9 cellular contexts compared by ENCODE assay signal in genomic region chr11:76207642-76208378, GRCh38. TPM values are rescaled to one million over a fixed set of nuclear protein-coding genes. Genes with fewer than 3 reads are reported as not detected.
DNase-seq lines count a peak whose midpoint lies in the region; ATAC-seq, FAIRE-seq and TF ChIP-seq lines count a peak whose summit lies in the region.
"Had no signal": no experiment of that assay in that cellular context is flagged by ENCODE, and none has a peak within 500 bp of the region (broad histone marks: within the 10 kb centered on the region; RNA-seq: fewer than 3 reads in every experiment).

No MANE protein-coding gene starts in this region.

- no peaks in the 10 kb centered on the region for H3K36me3 ChIP-seq in CD8-positive, alpha-beta T cell (ENCODE audit: insufficient read depth, low read length)
- H3K36me3 ChIP-seq in GM23338 (ENCODE audit: insufficient read depth) = no peaks in the 10 kb centered on the region
- no peaks in the 10 kb centered on the region for H3K36me3 ChIP-seq in astrocyte (ENCODE audit: insufficient read depth, low read length)

- H3K27me3 Mint-ChIP-seq in CD8-positive, alpha-beta T cell (ENCODE audit: low read depth) = peaks cover 33% of the 10 kb centered on the region
- H3K27me3 Mint-ChIP-seq in GM23338 (ENCODE audit: insufficient read depth, low read depth, poor library complexity) (peaks cover 86% of the 10 kb centered on the region), astrocyte (ENCODE audit: low read depth, unreplicated experiment) (peaks cover 56% of the 10 kb centered on the region)
- H3K27me3 Mint-ChIP-seq in T-helper 2 cell treated with Interferon-gamma antibody and Interleukin-4, amounts not matched to agents 5 μg/mL and 100 μg/mL, for 36 hours (ENCODE audit: low read depth) = peaks cover 63% of the 10 kb centered on the region

- peak overlapping the region; percentile 66 for H3K4me3 ChIP-seq in CD8-positive, alpha-beta T cell (ENCODE audit: low read depth, low read length)
- peak overlapping the region; percentile 72 for H3K4me3 ChIP-seq in GM23338
- H3K4me3 ChIP-seq in astrocyte (ENCODE audit: insufficient read depth, low read depth, low read length) = peak overlapping the region; percentile 55
- H3K4me3 ChIP-seq in retinal pigment epithelial cell (ENCODE audit: low read length) = peak overlapping the region; percentile 45

- H3K4me1 ChIP-seq in CD8-positive, alpha-beta T cell (ENCODE audit: insufficient read depth, low read length) = peaks cover 39% of the 10 kb centered on the region
- peaks cover 25% of the 10 kb centered on the region; the same call in 1 of the 2 replicates for H3K4me1 ChIP-seq in GM23338 (ENCODE audit: insufficient read depth)
- H3K4me1 ChIP-seq in astrocyte (ENCODE audit: insufficient read depth, low read length) = peaks cover 40% of the 10 kb centered on the region

- H3K4me1 Mint-ChIP-seq in CD8-positive, alpha-beta T cell (ENCODE audit: low read depth) = peaks cover 24% of the 10 kb centered on the region
- peaks cover 25% of the 10 kb centered on the region for H3K4me1 Mint-ChIP-seq in GM23338
- H3K4me1 Mint-ChIP-seq in T-helper 2 cell treated with Interferon-gamma antibody and Interleukin-4, amounts not matched to agents 5 μg/mL and 100 μg/mL, for 36 hours (ENCODE audit: low read depth) = peaks cover 7% of the 10 kb centered on the region
- no peaks in the 10 kb centered on the region for H3K4me1 Mint-ChIP-seq in astrocyte (ENCODE audit: low read depth, unreplicated experiment)

- no peaks in the 10 kb centered on the region for H3F3A ChIP-seq in GM23338 (replicated peaks; ENCODE audit: low read depth)

- peak overlapping the region; percentile 98 for H2AFZ ChIP-seq in GM23338
- peak overlapping the region; percentile 76 for H2AFZ ChIP-seq in astrocyte (ENCODE audit: low read depth, low read length)

- no peak overlapping the region for H3K27ac ChIP-seq in CD8-positive, alpha-beta T cell (ENCODE audit: low read depth, low read length)
- H3K27ac ChIP-seq in GM23338 (ENCODE audit: low read depth) (no peak overlapping the region), astrocyte (ENCODE audit: low read depth, low read length) (no peak overlapping the region)

- no peaks in the 10 kb centered on the region for H3K36me3 Mint-ChIP-seq in CD8-positive, alpha-beta T cell
- H3K36me3 Mint-ChIP-seq in GM23338 (ENCODE audit: low read depth) = no peaks in the 10 kb centered on the region
- no peaks in the 10 kb centered on the region for H3K36me3 Mint-ChIP-seq in T-helper 2 cell treated with Interferon-gamma antibody and Interleukin-4, amounts not matched to agents 5 μg/mL and 100 μg/mL, for 36 hours (ENCODE audit: low read depth)
- H3K36me3 Mint-ChIP-seq in astrocyte (ENCODE audit: low read depth, unreplicated experiment) = no peaks in the 10 kb centered on the region

- ATAC-seq in CD8-positive, alpha-beta T cell = peak; percentile 78
- ATAC-seq in GM23338 (peak; percentile 26), HG02884 (IDR thresholded peaks at IDR 0.05; ENCODE audit: unreplicated experiment) (no peak)

- 0 out of 2 replicates have a peak, but pooled peaks cover 2% of the 10 kb centered on the region for H4K20me1 ChIP-seq in GM23338 (replicated peaks; ENCODE audit: insufficient read depth)
- H4K20me1 ChIP-seq in astrocyte (ENCODE audit: insufficient read depth, low read length) = no peaks in the 10 kb centered on the region

- FAIRE-seq in astrocyte (lab: Jason Lieb, UNC) = no peak

- peaks cover 13% of the 10 kb centered on the region for H3K27me3 ChIP-seq in CD8-positive, alpha-beta T cell (ENCODE audit: insufficient read depth, low read length)
- peaks cover 97% of the 10 kb centered on the region for H3K27me3 ChIP-seq in GM23338 (ENCODE audit: insufficient read depth)
- H3K27me3 ChIP-seq in astrocyte (ENCODE audit: insufficient read depth, low read length) = peaks cover 61% of the 10 kb centered on the region

- H3K9ac ChIP-seq in astrocyte (ENCODE audit: low read length) = peak overlapping the region; percentile 53

- no peaks in the 10 kb centered on the region for H3K79me2 ChIP-seq in GM23338 (replicated peaks; ENCODE audit: insufficient read depth)
- no peaks in the 10 kb centered on the region for H3K79me2 ChIP-seq in astrocyte (ENCODE audit: insufficient read depth, low read length)

- H3K4me2 ChIP-seq in GM23338 (peak overlapping the region; percentile 96), astrocyte (ENCODE audit: low read length) (peak overlapping the region; percentile 85)

- peak; percentile 90 for TF ChIP-seq CTCF in CD8-positive, alpha-beta T cell (IDR thresholded peaks at IDR 0.05)
- TF ChIP-seq CTCF in GM23338 (conservative IDR thresholded peaks at IDR 0.05; ENCODE audit: low read depth in 2 of 2) (peak; percentile 69 to 86), astrocyte (IDR thresholded peaks at IDR 0.05; ENCODE audit: insufficient read depth, low read depth, low read length) (peak; percentile 60), retinal pigment epithelial cell (conservative IDR thresholded peaks at IDR 0.05; ENCODE audit: low read depth, low read length) (peak; percentile 80)

- CTCF ChIA-PET in CD8-positive, alpha-beta T cell (lab: Charles Lee) = interaction anchor here (0.8 to 9.5 kb wide), 44 partner anchors 8 to 477 kb away, joined by 3 to 397 read pairs (median 5); no protein-coding TSS in a partner anchor

- no peak overlapping the region for H3K27ac Mint-ChIP-seq in CD8-positive, alpha-beta T cell
- H3K27ac Mint-ChIP-seq in GM23338 (no peak overlapping the region), astrocyte (ENCODE audit: unreplicated experiment) (no peak overlapping the region)
- H3K27ac Mint-ChIP-seq in T-helper 2 cell treated with Interferon-gamma antibody and Interleukin-4, amounts not matched to agents 5 μg/mL and 100 μg/mL, for 36 hours = no peak overlapping the region

- no peaks in the 10 kb centered on the region for H3K9me3 Mint-ChIP-seq in CD8-positive, alpha-beta T cell
- H3K9me3 Mint-ChIP-seq in GM23338 (no peaks in the 10 kb centered on the region; the same call in 2 of the 3 replicates), astrocyte (ENCODE audit: unreplicated experiment) (no peaks in the 10 kb centered on the region)
- H3K9me3 Mint-ChIP-seq in T-helper 2 cell treated with Interferon-gamma antibody and Interleukin-4, amounts not matched to agents 5 μg/mL and 100 μg/mL, for 36 hours = no peaks in the 10 kb centered on the region

- intact Hi-C loops in CD8-positive, alpha-beta T cell (cut with DNase I, micrococcal nuclease) = loop anchor here (1.0 to 10.0 kb wide), 11 partner anchors 27 to 472 kb away; partner anchors contain the start of genes EMSY (in 2 of the 2), GVQW3 (in 2 of the 2), THAP12 (in 2 of the 2) and UVRAG (in 1 of the 2)

- H3K9me3 ChIP-seq in CD8-positive, alpha-beta T cell (ENCODE audit: low read length) = no peaks in the 10 kb centered on the region
- no peaks in the 10 kb centered on the region for H3K9me3 ChIP-seq in astrocyte (ENCODE audit: insufficient read depth, low read depth, low read length)

- POLR2A ChIA-PET in CD8-positive, alpha-beta T cell (lab: Charles Lee) = interaction anchor here (0.5 to 6.8 kb wide), 6 partner anchors 10 to 1388 kb away, joined by 3 to 46 read pairs (median 4); no protein-coding TSS in a partner anchor

- DNase-seq in CD8-positive, alpha-beta T cell = peak; percentile 59 to 88 (median 72)
- DNase-seq in GM23338 (ENCODE audit: low spot score) (peak; percentile 87), NCI-H1694 treated with DMSO at 0.1 percent for 48 hours (lab: John Stamatoyannopoulos, UW) (peak; percentile 56), astrocyte (ENCODE audit: low read depth) (peak; percentile 40), hippocampal formation (lab: John Stamatoyannopoulos, UW) (peak; percentile 37 to 71), retinal pigment epithelial cell (ENCODE audit: low read depth) (no peak)
- peak; percentile 72 for DNase-seq in T-helper 2 cell treated with Interferon-gamma antibody and Interleukin-4, amounts not matched to agents 5 μg/mL and 100 μg/mL, for 36 hours (ENCODE audit: low spot score)

- H3K9me2 ChIP-seq in GM23338 (ENCODE audit: insufficient read depth) = no peaks in the 10 kb centered on the region

- peak overlapping the region; percentile 82 for H3K4me3 Mint-ChIP-seq in CD8-positive, alpha-beta T cell
- H3K4me3 Mint-ChIP-seq in GM23338 (peak overlapping the region; percentile 70), astrocyte (ENCODE audit: unreplicated experiment) (peak overlapping the region; percentile 68)
- peak overlapping the region; percentile 82 for H3K4me3 Mint-ChIP-seq in T-helper 2 cell treated with Interferon-gamma antibody and Interleukin-4, amounts not matched to agents 5 μg/mL and 100 μg/mL, for 36 hours

TF ChIP-seq in GM23338, 12 proteins besides CTCF, POLR2A, EP300 and RAD21:
- TF ChIP-seq REST (IDR thresholded peaks at IDR 0.05; ENCODE audit: unreplicated experiment) = no peak
- TF ChIP-seq EZH2 (IDR thresholded peaks at IDR 0.05; ENCODE audit: low read depth, unreplicated experiment) = peak; percentile 67

RNA-seq across cellular contexts. Expression of gene WNT11, which starts 1.5 kb away (rescaled TPM):
- 10 to 100 TPM; 10.8 to 12.3 TPM for total RNA-seq in CD8-positive, alpha-beta T cell
- 0.56 and 3.0 TPM in 2 replicates for total RNA-seq in GM23338 (2014; rRNA removed; shearing (Covaris generic))
- polyA plus RNA-seq in GM23338 (2016; fragmentation: Nextera tagmentation; extraction: Ambion mirVana) = 0.44 TPM in 1 of 2 replicates, not detected in the other
- total RNA-seq in astrocyte = 1.3 and 1.9 TPM in 2 replicates
- total RNA-seq: T-helper 2 cell treated with Interferon-gamma antibody and Interleukin-4, amounts not matched to agents 100 ng/mL and 5 ng/mL, for 36 hours had no signal
